18 cellular contexts compared by ENCODE assay signal in the genomic region with DNA sequence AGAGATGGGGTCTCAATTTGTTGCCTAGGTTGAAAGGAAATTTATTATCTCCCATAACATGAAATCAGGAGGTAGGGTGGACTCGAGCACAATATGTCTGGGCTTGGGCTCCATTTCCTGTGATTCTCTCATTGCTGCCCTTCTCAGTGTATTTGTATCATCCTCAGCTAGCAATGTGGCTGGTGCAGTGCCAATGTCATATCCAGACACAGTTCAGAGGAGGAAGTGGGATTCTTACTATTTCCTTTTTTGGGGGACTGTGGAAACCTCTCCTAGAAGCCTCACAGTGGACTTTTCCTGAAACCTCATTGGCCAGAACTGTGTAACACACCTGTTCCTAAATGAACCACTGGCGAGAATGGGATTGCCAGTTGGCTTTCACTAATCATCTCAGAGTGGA. TPM values are rescaled to one million over a fixed set of nuclear protein-coding genes. Genes with fewer than 3 reads are reported as not detected.
DNase-seq lines count a peak whose midpoint lies in the region; ATAC-seq, FAIRE-seq and TF ChIP-seq lines count a peak whose summit lies in the region.
"Had no signal": no experiment of that assay in that cellular context is flagged by ENCODE, and none has a peak within 500 bp of the region (broad histone marks: within the 10 kb centered on the region; RNA-seq: fewer than 3 reads in every experiment).

No MANE protein-coding gene starts in this region.

- H3K9me3 Mint-ChIP-seq in astrocyte (ENCODE audit: unreplicated experiment): peaks cover 6% of the 10 kb centered on the region
- peaks cover 5% of the 10 kb centered on the region for H3K9me3 Mint-ChIP-seq in activated CD4-positive, alpha-beta T cell treated with anti-CD3 and anti-CD28 coated beads, Interleukin-2, amount 10 ng/mL, durations not matched to agents 24 days and 14 days
- H3K9me3 Mint-ChIP-seq: HFFc6 had no signal

- FAIRE-seq in astrocyte (lab: Jason Lieb, UNC): no peak

- H3K27me3 Mint-ChIP-seq in astrocyte (ENCODE audit: low read depth, unreplicated experiment): peaks cover 11% of the 10 kb centered on the region
- H3K27me3 Mint-ChIP-seq in activated CD4-positive, alpha-beta T cell treated with anti-CD3 and anti-CD28 coated beads, Interleukin-2, amount 10 ng/mL, durations not matched to agents 24 days and 14 days: peaks cover 7% of the 10 kb centered on the region

- no peak for TF ChIP-seq POLR2A in NB4 (IDR thresholded peaks at IDR 0.05; ENCODE audit: extremely low read depth, insufficient read length)

- DNase-seq in SIG-M5 treated with dmso at 0.1 percent for 504 hours (lab: John Stamatoyannopoulos, UW; ENCODE audit: unreplicated experiment) (peak; percentile 20), SIG-M5 (lab: John Stamatoyannopoulos, UW) (no peak), NB4 (ENCODE audit: low read depth) (peak; percentile 63), astrocyte (ENCODE audit: low read depth) (no peak), SW 1271 (lab: John Stamatoyannopoulos, UW) (no peak), NCI-H1694 treated with DMSO at 0.1 percent for 48 hours (lab: John Stamatoyannopoulos, UW) (no peak)
- no peak for DNase-seq in activated CD4-positive, alpha-beta T cell treated with anti-CD3 and anti-CD28 coated beads, Interleukin-2, amount 10 ng/mL, durations not matched to agents 24 days and 14 days
- DNase-seq: 8988T, COR-L47, HFFc6, NCI-H1048, NCI-H146, NCI-H748 treated with DMSO at 0.1 percent for 48 hours, T-helper 1 cell had no signal

- H3K4me2 ChIP-seq in astrocyte (ENCODE audit: low read length): no peak overlapping the region
- H3K4me2 ChIP-seq: GM23338 had no signal

- ATAC-seq in HG02981 (IDR thresholded peaks at IDR 0.05; ENCODE audit: unreplicated experiment): no peak
- ATAC-seq: GM23338 had no signal

- intact Hi-C loops in activated CD4-positive, alpha-beta T cell treated with anti-CD3 and anti-CD28 coated beads, Interleukin-2, amount 10 ng/mL, durations not matched to agents 24 days and 14 days (cut with micrococcal nuclease): no loop called here

- no peak overlapping the region for H2AFZ ChIP-seq in astrocyte (ENCODE audit: low read depth, low read length)
- H2AFZ ChIP-seq: GM23338 had no signal

- H3K27ac ChIP-seq in astrocyte (ENCODE audit: low read depth, low read length): no peak overlapping the region
- H3K27ac ChIP-seq: C4-2B, SJCRH30 had no signal

- no peaks in the 10 kb centered on the region for H3K79me2 ChIP-seq in astrocyte (ENCODE audit: insufficient read depth, low read length)

- TF ChIP-seq CTCF in NB4 (IDR thresholded peaks at IDR 0.05; ENCODE audit: low read depth, low read length) (no peak), astrocyte (IDR thresholded peaks at IDR 0.05; ENCODE audit: insufficient read depth, low read depth, low read length) (no peak)

- peaks cover 4% of the 10 kb centered on the region for H3K4me1 Mint-ChIP-seq in astrocyte (ENCODE audit: low read depth, unreplicated experiment)
- no peaks in the 10 kb centered on the region for H3K4me1 Mint-ChIP-seq in activated CD4-positive, alpha-beta T cell treated with anti-CD3 and anti-CD28 coated beads, Interleukin-2, amount 10 ng/mL, durations not matched to agents 24 days and 14 days
- H3K4me1 Mint-ChIP-seq: GM23338 had no signal

- peaks cover 5% of the 10 kb centered on the region for H3K36me3 Mint-ChIP-seq in astrocyte (ENCODE audit: low read depth, unreplicated experiment)
- H3K36me3 Mint-ChIP-seq in activated CD4-positive, alpha-beta T cell treated with anti-CD3 and anti-CD28 coated beads, Interleukin-2, amount 10 ng/mL, durations not matched to agents 24 days and 14 days (ENCODE audit: low read depth): no peaks in the 10 kb centered on the region

- no peak overlapping the region for H3K4me3 Mint-ChIP-seq in astrocyte (ENCODE audit: unreplicated experiment)
- H3K4me3 Mint-ChIP-seq in activated CD4-positive, alpha-beta T cell treated with anti-CD3 and anti-CD28 coated beads, Interleukin-2, amount 10 ng/mL, durations not matched to agents 24 days and 14 days: no peak overlapping the region
- H3K4me3 Mint-ChIP-seq: GM23338, HFFc6 had no signal

- H3K9me3 ChIP-seq in astrocyte (ENCODE audit: insufficient read depth, low read depth, low read length): no peaks in the 10 kb centered on the region
- H3K9me3 ChIP-seq: SJCRH30 had no signal

- H3K4me1 ChIP-seq in astrocyte (ENCODE audit: insufficient read depth, low read length): no peaks in the 10 kb centered on the region
- H3K4me1 ChIP-seq: SJCRH30 had no signal

- H3K27ac Mint-ChIP-seq in astrocyte (ENCODE audit: unreplicated experiment): peak overlapping the region; percentile 26
- no peak overlapping the region for H3K27ac Mint-ChIP-seq in activated CD4-positive, alpha-beta T cell treated with anti-CD3 and anti-CD28 coated beads, Interleukin-2, amount 10 ng/mL, durations not matched to agents 24 days and 14 days
- H3K27ac Mint-ChIP-seq: GM23338, HFFc6 had no signal

- no peaks in the 10 kb centered on the region for H4K20me1 ChIP-seq in astrocyte (ENCODE audit: insufficient read depth, low read length)

- H3K4me3 ChIP-seq in NB4 (ENCODE audit: low read depth, low read length) (no peak overlapping the region), astrocyte (ENCODE audit: insufficient read depth, low read depth, low read length) (no peak overlapping the region)
- H3K4me3 ChIP-seq: GM23338, SJCRH30 had no signal

- H3K9ac ChIP-seq in astrocyte (ENCODE audit: low read length): no peak overlapping the region

- H3K27me3 ChIP-seq in astrocyte (ENCODE audit: insufficient read depth, low read length): no peaks in the 10 kb centered on the region
- H3K27me3 ChIP-seq: SJCRH30 had no signal

- H3K36me3 ChIP-seq in astrocyte (ENCODE audit: insufficient read depth, low read length): no peaks in the 10 kb centered on the region
- H3K36me3 ChIP-seq: SJCRH30 had no signal

RNA-seq across cellular contexts. Expression of a gene that starts 21.0 kb away (rescaled TPM):
- 28.6 and 33.7 TPM in 2 replicates for total RNA-seq in astrocyte
- total RNA-seq in activated CD4-positive, alpha-beta T cell treated with anti-CD3 and anti-CD28 coated beads, Interleukin-2, amount 10 ng/mL, durations not matched to agents 24 days and 14 days: 7.3 and 8.1 TPM in 2 replicates

Comparison
In these comparisons a context has a peak if more than half of its experiments do, and no peak if none do; other contexts are left out.
1. DNase-seq: peak in SIG-M5 treated with dmso at 0.1 percent for 504 hours (single experiment) and NB4 (single experiment); none in SIG-M5 (single experiment), astrocyte (single experiment), SW 1271 (0 of 2), activated CD4-positive, alpha-beta T cell treated with anti-CD3 and anti-CD28 coated beads, Interleukin-2, amount 10 ng/mL, durations not matched to agents 24 days and 14 days (single experiment) and NCI-H1694 treated with DMSO at 0.1 percent for 48 hours (single experiment).